In genomic region chr4:162782096-162782777, GRCh38 we compare ENCODE assay signal across 19 cellular contexts.
DNase-seq lines count a peak whose midpoint lies in the region; TF ChIP-seq lines count a peak whose summit lies in the region.
"Had no signal": no experiment of that assay in that cellular context is flagged by ENCODE, and none has a peak within 500 bp of the region (broad histone marks: within the 10 kb centered on the region; RNA-seq: fewer than 3 reads in every experiment).

No MANE protein-coding gene starts in this region.

- H3K4me1 ChIP-seq in mammary epithelial cell (ENCODE audit: insufficient read depth, low read length), result no peaks in the 10 kb centered on the region

- no peaks in the 10 kb centered on the region for H3K36me3 ChIP-seq in mammary epithelial cell (ENCODE audit: insufficient read depth, low read length)
- H3K36me3 ChIP-seq: BLaER1 treated with 17β-estradiol and CSF1 and Interleukin-3, amounts not matched to agents 10 nM and 100 nM had no signal

- no peak overlapping the region for H3K4me2 ChIP-seq in mammary epithelial cell (ENCODE audit: insufficient read depth, low read depth, low read length)

- H3K36me3 Mint-ChIP-seq in MCF 10A (ENCODE audit: insufficient read depth, unreplicated experiment), result no peaks in the 10 kb centered on the region
- H3K36me3 Mint-ChIP-seq: CD8-positive, alpha-beta T cell had no signal

- H3K4me1 Mint-ChIP-seq in MCF 10A (ENCODE audit: insufficient read depth, unreplicated experiment), result peaks cover 13% of the 10 kb centered on the region

- in situ Hi-C loops in mammary epithelial cell (cut with MboI; ENCODE audit: low sequenced_read_pairs in 2 of 2), result no loop called here

- no peak overlapping the region for H3K9ac ChIP-seq in mammary epithelial cell (ENCODE audit: insufficient read depth, low read length)
- H3K9ac ChIP-seq: BLaER1 treated with 17β-estradiol and CSF1 and Interleukin-3, amounts not matched to agents 10 nM and 100 nM had no signal

- dilution Hi-C loops in mammary epithelial cell (cut with HindIII; ENCODE audit: low sequenced_read_pairs), result no loop called here

- H3K27ac Mint-ChIP-seq in MCF 10A (ENCODE audit: low read depth, unreplicated experiment), result peak overlapping the region; percentile 46
- H3K27ac Mint-ChIP-seq: CD8-positive, alpha-beta T cell had no signal

- H3K79me2 ChIP-seq in mammary epithelial cell (ENCODE audit: insufficient read depth, low read length), result no peaks in the 10 kb centered on the region

- WGBS in mammary epithelial cell (ENCODE audit: low coverage, missing lambda C conversion rate), result 81% methylated on average over 3 of the region's 3 CpGs

- DNase-seq in MCF 10A (ENCODE audit: unreplicated experiment), result no peak
- no peak for DNase-seq in mammary epithelial cell
- DNase-seq in globus pallidus (ENCODE audit: low spot score), result peak; percentile 73
- DNase-seq in pons (ENCODE audit: low spot score), result peak; percentile 63
- DNase-seq in activated T-cell treated with anti-CD3 and anti-CD28 coated beads, Interleukin-2, amount 50 U/mL, for 48 hours, result no peak
- no peak for DNase-seq in NOMO-1 treated with DMSO at 0.1 percent for 48 hours (lab: John Stamatoyannopoulos, UW; ENCODE audit: unreplicated experiment)
- DNase-seq in mesenteric fat pad (ENCODE audit: low spot score), result no peak
- DNase-seq in GM19238 (ENCODE audit: insufficient read length, low spot score), result no peak
- DNase-seq: 8988T; CD8-positive, alpha-beta T cell; DMS153; Karpas-422; NCI-H1417; NCI-H1694 treated with DMSO at 0.1 percent for 48 hours; NCI-H2081 treated with DMSO at 0.1 percent for 48 hours; NCI-H2171 treated with DMSO at 0.1 percent for 48 hours; NCI-H524 treated with DMSO at 0.1 percent for 48 hours; Right ventricle myocardium superior had no signal

- POLR2A ChIA-PET in MCF 10A (lab: Yijun Ruan, JAX), result interaction anchor here (0.7 kb wide), 1 partner anchor 1553 kb away, joined by 3 read pairs; no protein-coding TSS in a partner anchor

- H3K27me3 Mint-ChIP-seq in MCF 10A (ENCODE audit: insufficient read depth, unreplicated experiment), result no peaks in the 10 kb centered on the region

- no peaks in the 10 kb centered on the region for H3K9me3 ChIP-seq in mammary epithelial cell (replicated peaks; ENCODE audit: insufficient read depth, low read length)
- H3K9me3 ChIP-seq: BLaER1 treated with 17β-estradiol and CSF1 and Interleukin-3, amounts not matched to agents 10 nM and 100 nM had no signal

- no peaks in the 10 kb centered on the region for H4K20me1 ChIP-seq in mammary epithelial cell (ENCODE audit: insufficient read depth, low read length)
- H4K20me1 ChIP-seq: BLaER1 treated with 17β-estradiol and CSF1 and Interleukin-3, amounts not matched to agents 10 nM and 100 nM had no signal

- no TSS peak for BruUV-seq in MCF 10A (replicated peaks; lab: Mats Ljungman, UMichigan)
- no TSS peak for BruUV-seq in mammary epithelial cell (replicated peaks; lab: Mats Ljungman, UMichigan)

- H3K4me3 ChIP-seq in mammary epithelial cell (replicated peaks in 1 of 3; ENCODE audit: insufficient read depth in 1 of 3, low read depth in 2 of 3, low read length in 3 of 3), result no peak overlapping the region
- H3K4me3 ChIP-seq: BLaER1 treated with 17β-estradiol and CSF1 and Interleukin-3, amounts not matched to agents 10 nM and 100 nM had no signal

- no peaks in the 10 kb centered on the region for H3K9me3 Mint-ChIP-seq in MCF 10A (ENCODE audit: unreplicated experiment)

- TF ChIP-seq CTCF in MCF 10A (IDR thresholded peaks at IDR 0.05; ENCODE audit: unreplicated experiment) (no peak), mammary epithelial cell (conservative IDR thresholded peaks at IDR 0.05 in 1 of 2, IDR thresholded peaks at IDR 0.05 in 1 of 2; ENCODE audit: extremely low read depth in 1 of 2, insufficient read depth in 1 of 2, low read depth in 1 of 2, low read length in 2 of 2) (no peak)

- no peak overlapping the region for H3K4me3 Mint-ChIP-seq in MCF 10A (ENCODE audit: unreplicated experiment)
- H3K4me3 Mint-ChIP-seq: CD8-positive, alpha-beta T cell had no signal

- intact Hi-C loops in MCF 10A (cut with micrococcal nuclease), result no loop called here
- intact Hi-C loops in mammary epithelial cell (cut with micrococcal nuclease), result no loop called here

- no peak overlapping the region for H3K27ac ChIP-seq in mammary epithelial cell (ENCODE audit: insufficient read depth, low read depth, low read length)
- H3K27ac ChIP-seq: BLaER1 treated with 17β-estradiol and CSF1 and Interleukin-3, amounts not matched to agents 10 nM and 100 nM had no signal

- CTCF ChIA-PET in MCF 10A (lab: Yijun Ruan, JAX), result interaction anchor here (0.8 kb wide), 1 partner anchor 10 kb away, joined by 4 read pairs; no protein-coding TSS in a partner anchor
- CTCF ChIA-PET in mammary epithelial cell (lab: Charles Lee; ENCODE audit: low non-redundant PET), result no interaction called here

- no peaks in the 10 kb centered on the region for H3K27me3 ChIP-seq in mammary epithelial cell (ENCODE audit: insufficient read depth, low read length)
- H3K27me3 ChIP-seq: BLaER1 treated with 17β-estradiol and CSF1 and Interleukin-3, amounts not matched to agents 10 nM and 100 nM had no signal

- no peak overlapping the region for H2AFZ ChIP-seq in mammary epithelial cell (ENCODE audit: low read depth, low read length)

Comparison
In these comparisons a context has a peak if more than half of its experiments do, and no peak if none do; other contexts are left out.
1. DNase-seq: peak in globus pallidus (single experiment) and pons (single experiment); none in MCF 10A (single experiment), mammary epithelial cell (single experiment), activated T-cell treated with anti-CD3 and anti-CD28 coated beads, Interleukin-2, amount 50 U/mL, for 48 hours (0 of 2), NOMO-1 treated with DMSO at 0.1 percent for 48 hours (single experiment), mesenteric fat pad (single experiment) and GM19238 (single experiment).